In the genomic region with DNA sequence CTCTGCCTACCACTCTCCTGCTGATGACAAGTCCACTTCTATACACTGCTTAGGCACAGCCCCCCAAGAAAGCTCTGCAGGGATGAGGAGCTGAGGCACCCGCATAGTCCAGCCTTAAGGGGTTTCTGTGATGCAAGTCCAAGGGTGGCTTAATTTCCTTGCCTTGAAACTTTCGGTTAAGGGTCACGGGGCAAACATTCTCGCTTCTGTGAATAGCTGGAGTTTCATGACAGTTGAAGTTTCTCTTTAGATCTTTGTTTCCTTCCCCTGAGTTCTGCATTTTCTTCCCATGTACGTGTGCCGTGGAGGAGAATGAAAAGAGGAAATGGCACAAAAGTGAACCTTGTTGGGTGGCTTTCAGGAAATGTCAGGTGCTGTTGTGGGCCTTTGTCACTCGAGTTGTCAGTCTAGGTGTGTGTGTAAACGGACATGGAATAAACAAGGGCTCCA, we compare ENCODE assay signal across 8 cellular contexts. TPM values are rescaled to one million over a fixed set of nuclear protein-coding genes. Genes with fewer than 3 reads are reported as not detected.
DNase-seq lines count a peak whose midpoint lies in the region; ATAC-seq and TF ChIP-seq lines count a peak whose summit lies in the region.

No MANE protein-coding gene starts in this region.

- H3K4me1 Mint-ChIP-seq in CD8-positive, alpha-beta T cell (ENCODE audit: low read depth) = peaks cover 13% of the 10 kb centered on the region
- H3K4me1 Mint-ChIP-seq in activated naive CD8-positive, alpha-beta T cell treated with anti-CD3 and anti-CD28 coated beads, Interleukin-2, amount 50 U/mL, for 24 hours = peaks cover 12% of the 10 kb centered on the region

- no peak for DNase-seq in CD8-positive, alpha-beta T cell
- DNase-seq in activated naive CD8-positive, alpha-beta T cell treated with anti-CD3 and anti-CD28 coated beads, Interleukin-2, amount 50 U/mL, for 24 hours = no peak
- DNase-seq in OCI-M2 (lab: John Stamatoyannopoulos, UW; ENCODE audit: unreplicated experiment) = no peak
- DNase-seq in middle frontal gyrus (ENCODE audit: extremely low spot score, low spot score) = no peak
- no peak for DNase-seq in NCI-H526 treated with DMSO at 0.1 percent for 48 hours (lab: John Stamatoyannopoulos, UW)
- DNase-seq in hippocampal formation (lab: John Stamatoyannopoulos, UW) = no peak

- no peak overlapping the region for H3K4me3 ChIP-seq in CD8-positive, alpha-beta T cell (ENCODE audit: low read depth, low read length)

- H3K27ac Mint-ChIP-seq in CD8-positive, alpha-beta T cell = peak overlapping the region; percentile 29
- peak overlapping the region; percentile 46 for H3K27ac Mint-ChIP-seq in activated naive CD8-positive, alpha-beta T cell treated with anti-CD3 and anti-CD28 coated beads, Interleukin-2, amount 50 U/mL, for 24 hours

- peaks cover 13% of the 10 kb centered on the region for H3K4me1 ChIP-seq in CD8-positive, alpha-beta T cell (ENCODE audit: insufficient read depth, low read length)

- no peak for TF ChIP-seq CTCF in CD8-positive, alpha-beta T cell (IDR thresholded peaks at IDR 0.05)

- ATAC-seq in CD8-positive, alpha-beta T cell = no peak
- ATAC-seq in GM19372 (IDR thresholded peaks at IDR 0.05; ENCODE audit: low read depth, unreplicated experiment) (peak; percentile 78), HG03342 (IDR thresholded peaks at IDR 0.05; ENCODE audit: unreplicated experiment) (peak; percentile 85)
- ATAC-seq in activated naive CD8-positive, alpha-beta T cell treated with anti-CD3 and anti-CD28 coated beads, Interleukin-2, amount 50 U/mL, for 24 hours = no peak

- H3K36me3 Mint-ChIP-seq in CD8-positive, alpha-beta T cell = no peaks in the 10 kb centered on the region
- no peaks in the 10 kb centered on the region for H3K36me3 Mint-ChIP-seq in activated naive CD8-positive, alpha-beta T cell treated with anti-CD3 and anti-CD28 coated beads, Interleukin-2, amount 50 U/mL, for 24 hours (ENCODE audit: low read depth)

- no peaks in the 10 kb centered on the region for H3K27me3 Mint-ChIP-seq in CD8-positive, alpha-beta T cell (ENCODE audit: low read depth)
- H3K27me3 Mint-ChIP-seq in activated naive CD8-positive, alpha-beta T cell treated with anti-CD3 and anti-CD28 coated beads, Interleukin-2, amount 50 U/mL, for 24 hours = no peaks in the 10 kb centered on the region

- H3K9me3 Mint-ChIP-seq in CD8-positive, alpha-beta T cell = no peaks in the 10 kb centered on the region
- no peaks in the 10 kb centered on the region for H3K9me3 Mint-ChIP-seq in activated naive CD8-positive, alpha-beta T cell treated with anti-CD3 and anti-CD28 coated beads, Interleukin-2, amount 50 U/mL, for 24 hours

- no peaks in the 10 kb centered on the region for H3K27me3 ChIP-seq in CD8-positive, alpha-beta T cell (ENCODE audit: insufficient read depth, low read length)

- no peaks in the 10 kb centered on the region for H3K9me3 ChIP-seq in CD8-positive, alpha-beta T cell (ENCODE audit: low read length)

- H3K36me3 ChIP-seq in CD8-positive, alpha-beta T cell (ENCODE audit: insufficient read depth, low read length) = no peaks in the 10 kb centered on the region

- H3K4me3 Mint-ChIP-seq in CD8-positive, alpha-beta T cell = no peak overlapping the region
- H3K4me3 Mint-ChIP-seq in activated naive CD8-positive, alpha-beta T cell treated with anti-CD3 and anti-CD28 coated beads, Interleukin-2, amount 50 U/mL, for 24 hours = no peak overlapping the region

- no peak overlapping the region for H3K27ac ChIP-seq in CD8-positive, alpha-beta T cell (ENCODE audit: low read depth, low read length)

- POLR2A ChIA-PET in CD8-positive, alpha-beta T cell (lab: Charles Lee) = no interaction called here

- intact Hi-C loops in CD8-positive, alpha-beta T cell (cut with DNase I, micrococcal nuclease) = no loop called here

- CTCF ChIA-PET in CD8-positive, alpha-beta T cell (lab: Charles Lee) = interaction anchor here (1.4 kb wide), 1 partner anchor 182 kb away, joined by 4 read pairs; no protein-coding TSS in a partner anchor

RNA-seq across cellular contexts. Expression of a gene that starts 7.0 kb away (rescaled TPM):
- total RNA-seq in CD8-positive, alpha-beta T cell = 1 to 10 TPM; 2.9 to 3.7 TPM

Comparison
In these comparisons a context has a peak if more than half of its experiments do, and no peak if none do; other contexts are left out.
1. ATAC-seq: peak in GM19372 (single experiment) and HG03342 (single experiment); none in CD8-positive, alpha-beta T cell (single experiment) and activated naive CD8-positive, alpha-beta T cell treated with anti-CD3 and anti-CD28 coated beads, Interleukin-2, amount 50 U/mL, for 24 hours (single experiment).